Comparison of ENCODE assay signal across 17 cellular contexts in genomic region chr15:76153241-76154197, GRCh38.
DNase-seq lines count a peak whose midpoint lies in the region; ATAC-seq, FAIRE-seq and TF ChIP-seq lines count a peak whose summit lies in the region.
"Had no signal": no experiment of that assay in that cellular context is flagged by ENCODE, and none has a peak within 500 bp of the region (broad histone marks: within the 10 kb centered on the region; RNA-seq: fewer than 3 reads in every experiment).

No MANE protein-coding gene starts in this region.

- peak; percentile 56 for DNase-seq in natural killer cell treated with Interleukin-12 subunit alpha and Interleukin-12 subunit beta and Interleukin-15 and Interleukin-18, amount 100 ng/mL, for 72 hours (ENCODE audit: low spot score)
- DNase-seq in natural killer cell (no peak), NCI-H524 treated with DMSO at 0.1 percent for 48 hours (lab: John Stamatoyannopoulos, UW) (peak; percentile 77), endodermal cell (peak; percentile 62), retina (no peak), GM12892 (ENCODE audit: insufficient read length) (no peak)
- no peak for DNase-seq in activated naive CD4-positive, alpha-beta T cell treated with anti-CD3 and anti-CD28 coated beads, Interleukin-2, amount 50 U/mL, for 16 hours
- no peak for DNase-seq in activated CD4-positive, alpha-beta T cell treated with anti-CD3 and anti-CD28 coated beads, Interleukin-2, amount 50 U/mL, for 48 hours
- DNase-seq: DND-41, GF-D8, HFFc6, NCI-H1436 treated with DMSO at 0.1 percent for 48 hours, NCI-H510A treated with DMSO at 0.1 percent for 48 hours had no signal

- no peak overlapping the region for H3K4me3 ChIP-seq in endodermal cell (ENCODE audit: low read length)
- H3K4me3 ChIP-seq: A549, GM23338, K562, SK-N-MC had no signal

- H3K4me1 Mint-ChIP-seq in natural killer cell treated with Interleukin-12 subunit alpha and Interleukin-12 subunit beta and Interleukin-15 and Interleukin-18, amount 100 ng/mL, for 72 hours (ENCODE audit: low read depth in 2 of 2), result peaks cover 22 to 24% of the 10 kb centered on the region in 2 donors
- H3K4me1 Mint-ChIP-seq in natural killer cell (peaks cover 5 to 14% of the 10 kb centered on the region in 2 donors), endodermal cell (peaks cover 12% of the 10 kb centered on the region)

- no peak for ATAC-seq in natural killer cell treated with Interleukin-12 subunit alpha and Interleukin-12 subunit beta and Interleukin-15 and Interleukin-18, amount 100 ng/mL, for 72 hours
- ATAC-seq in natural killer cell, result no peak
- ATAC-seq: A549, GM23338, K562 had no signal

- TF ChIP-seq POLR2A in GM12892 (IDR thresholded peaks at IDR 0.05; ENCODE audit: low read depth, low read length), result no peak

- no peaks in the 10 kb centered on the region for H3K27me3 ChIP-seq in endodermal cell (ENCODE audit: control insufficient read depth, insufficient read depth, low read length, poor library complexity, severe bottlenecking)

- H3K36me3 Mint-ChIP-seq in natural killer cell treated with Interleukin-12 subunit alpha and Interleukin-12 subunit beta and Interleukin-15 and Interleukin-18, amount 100 ng/mL, for 72 hours, result no peaks in the 10 kb centered on the region
- no peaks in the 10 kb centered on the region for H3K36me3 Mint-ChIP-seq in natural killer cell
- no peaks in the 10 kb centered on the region for H3K36me3 Mint-ChIP-seq in endodermal cell (ENCODE audit: low read depth)

- no peaks in the 10 kb centered on the region for H3K36me3 ChIP-seq in endodermal cell (ENCODE audit: control insufficient read depth, insufficient read depth, low read length)

- H3K4me1 ChIP-seq in endodermal cell (ENCODE audit: control insufficient read depth, insufficient read depth, low read length), result no peaks in the 10 kb centered on the region

- 86 to 91% methylated on average over 22 to 24 of the region's 24 CpGs for WGBS in endodermal cell (ENCODE audit: insufficient coverage in 1 of 2, insufficient read length in 1 of 2), 2 experiments

- H3K27ac ChIP-seq in endodermal cell (ENCODE audit: low read depth, low read length), result no peak overlapping the region
- H3K27ac ChIP-seq: A549, SK-N-MC had no signal

- H3K4me3 Mint-ChIP-seq in natural killer cell treated with Interleukin-12 subunit alpha and Interleukin-12 subunit beta and Interleukin-15 and Interleukin-18, amount 100 ng/mL, for 72 hours, result no peak overlapping the region
- no peak overlapping the region for H3K4me3 Mint-ChIP-seq in natural killer cell
- no peak overlapping the region for H3K4me3 Mint-ChIP-seq in endodermal cell
- H3K4me3 Mint-ChIP-seq: HFFc6 had no signal

- H3K9ac ChIP-seq in endodermal cell (ENCODE audit: extremely low read depth, low read length, poor library complexity, severe bottlenecking), result no peak overlapping the region

- intact Hi-C loops in natural killer cell (cut with micrococcal nuclease), result loop anchor here (5.0 kb wide), 1 partner anchor 426 kb away; no protein-coding TSS in a partner anchor

- no peak for FAIRE-seq in GM12892 (lab: Jason Lieb, UNC)
- FAIRE-seq: A549, K562 had no signal

- no peaks in the 10 kb centered on the region for H3K9me3 Mint-ChIP-seq in natural killer cell treated with Interleukin-12 subunit alpha and Interleukin-12 subunit beta and Interleukin-15 and Interleukin-18, amount 100 ng/mL, for 72 hours
- H3K9me3 Mint-ChIP-seq in natural killer cell (no peaks in the 10 kb centered on the region), endodermal cell (no peaks in the 10 kb centered on the region)
- H3K9me3 Mint-ChIP-seq: GM23338, HFFc6 had no signal

- TF ChIP-seq CTCF in natural killer cell (IDR thresholded peaks at IDR 0.05) (no peak), endodermal cell (conservative IDR thresholded peaks at IDR 0.05) (no peak)

- no peaks in the 10 kb centered on the region for H3K9me3 ChIP-seq in endodermal cell (ENCODE audit: control insufficient read depth, low read length)
- H3K9me3 ChIP-seq: A549 had no signal

- H3K27me3 Mint-ChIP-seq in natural killer cell treated with Interleukin-12 subunit alpha and Interleukin-12 subunit beta and Interleukin-15 and Interleukin-18, amount 100 ng/mL, for 72 hours, result peaks cover 0 to 3% of the 10 kb centered on the region in 2 donors
- H3K27me3 Mint-ChIP-seq in natural killer cell (ENCODE audit: low read depth in 2 of 2) (peaks cover 0 to 2% of the 10 kb centered on the region in 2 donors), endodermal cell (ENCODE audit: insufficient read depth) (no peaks in the 10 kb centered on the region)

- H3K27ac Mint-ChIP-seq in natural killer cell treated with Interleukin-12 subunit alpha and Interleukin-12 subunit beta and Interleukin-15 and Interleukin-18, amount 100 ng/mL, for 72 hours, result no peak overlapping the region
- no peak overlapping the region for H3K27ac Mint-ChIP-seq in natural killer cell
- no peak overlapping the region for H3K27ac Mint-ChIP-seq in endodermal cell
- H3K27ac Mint-ChIP-seq: GM23338, HFFc6 had no signal

Comparison
In these comparisons a context has a peak if more than half of its experiments do, and no peak if none do; other contexts are left out.
1. DNase-seq: peak in natural killer cell treated with Interleukin-12 subunit alpha and Interleukin-12 subunit beta and Interleukin-15 and Interleukin-18, amount 100 ng/mL, for 72 hours (single experiment), NCI-H524 treated with DMSO at 0.1 percent for 48 hours (single experiment) and endodermal cell (single experiment); none in natural killer cell (single experiment), activated naive CD4-positive, alpha-beta T cell treated with anti-CD3 and anti-CD28 coated beads, Interleukin-2, amount 50 U/mL, for 16 hours (single experiment), retina (single experiment), GM12892 (single experiment) and activated CD4-positive, alpha-beta T cell treated with anti-CD3 and anti-CD28 coated beads, Interleukin-2, amount 50 U/mL, for 48 hours (0 of 2).